Comparison of ENCODE assay signal across 18 cellular contexts in the genomic region with DNA sequence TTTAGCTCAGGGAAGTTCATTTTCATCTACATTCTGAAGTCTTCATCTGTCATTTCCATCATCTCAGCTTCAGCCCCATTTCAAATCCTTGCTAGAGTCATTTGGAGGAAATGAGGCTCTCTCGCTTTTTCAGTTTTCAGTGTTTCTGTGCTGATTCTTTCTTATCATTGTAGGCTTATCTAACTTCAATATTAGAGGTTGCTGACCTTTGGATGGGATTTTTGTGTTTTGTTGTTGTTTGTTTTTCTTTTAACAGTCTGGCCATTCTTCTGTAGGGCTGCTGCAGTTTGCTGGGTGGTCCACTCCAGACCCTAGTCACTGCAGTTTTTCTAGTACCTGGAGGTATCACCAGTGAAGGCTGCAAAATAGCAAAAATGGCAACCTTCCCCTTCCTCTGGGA. TPM values are rescaled to one million over a fixed set of nuclear protein-coding genes. Genes with fewer than 3 reads are reported as not detected.
A peak's percentile ranks its signal among the peaks of the same experiment; 100 is the strongest.
DNase-seq lines count a peak whose midpoint lies in the region; ATAC-seq and TF ChIP-seq lines count a peak whose summit lies in the region.
"Had no signal": no experiment of that assay in that cellular context is flagged by ENCODE, and none has a peak within 500 bp of the region (broad histone marks: within the 10 kb centered on the region; RNA-seq: fewer than 3 reads in every experiment).

No MANE protein-coding gene starts in this region.

- H3K27ac Mint-ChIP-seq in progenitor cell of endocrine pancreas, result peak overlapping the region; percentile 38
- H3K27ac Mint-ChIP-seq: B cell; CD4-positive, alpha-beta T cell; CD8-positive, alpha-beta T cell had no signal

- no peaks in the 10 kb centered on the region for H3K27me3 Mint-ChIP-seq in progenitor cell of endocrine pancreas
- H3K27me3 Mint-ChIP-seq: B cell had no signal

- H3K4me3 ChIP-seq in MM.1S (ENCODE audit: low read length), result no peak overlapping the region
- H3K4me3 ChIP-seq: A549; BLaER1 treated with 17β-estradiol and CSF1 and Interleukin-3, amounts not matched to agents 10 nM and 100 nM had no signal

- H3K36me3 Mint-ChIP-seq in progenitor cell of endocrine pancreas (ENCODE audit: insufficient read depth), result no peaks in the 10 kb centered on the region
- H3K36me3 Mint-ChIP-seq: CD8-positive, alpha-beta T cell had no signal

- H3K4me1 ChIP-seq in MM.1S (ENCODE audit: low read length), result no peaks in the 10 kb centered on the region
- H3K4me1 ChIP-seq: A549; BLaER1 treated with 17β-estradiol and CSF1 and Interleukin-3, amounts not matched to agents 10 nM and 100 nM; Caco-2 had no signal

- no peak for DNase-seq in MM.1S
- no peak for DNase-seq in left lobe of liver (ENCODE audit: low spot score)
- no peak for DNase-seq in progenitor cell of endocrine pancreas (ENCODE audit: low spot score, unreplicated experiment)
- DNase-seq in hypothalamus (lab: John Stamatoyannopoulos, UW), result no peak
- DNase-seq in stimulated activated naive CD8-positive, alpha-beta T cell treated with anti-CD3 and anti-CD28 coated beads, Interleukin-15, Interleukin-2, amounts not matched to agents 100 U/mL and 50 U/mL, for 24 hours, result no peak
- DNase-seq: AML-193; Caco-2; Calu3; CD4-positive, alpha-beta T cell; DMS79 treated with DMSO at 0.1 percent for 48 hours; GF-D8 had no signal

- no peak overlapping the region for H3K27ac ChIP-seq in MM.1S (ENCODE audit: low read length)
- H3K27ac ChIP-seq: 22Rv1; A549; BLaER1 treated with 17β-estradiol and CSF1 and Interleukin-3, amounts not matched to agents 10 nM and 100 nM; C4-2B had no signal

- peak; percentile 55 for ATAC-seq in left lobe of liver
- ATAC-seq in stimulated activated naive CD8-positive, alpha-beta T cell treated with anti-CD3 and anti-CD28 coated beads, Interleukin-15, Interleukin-2, amounts not matched to agents 100 U/mL and 50 U/mL, for 24 hours, result no peak
- ATAC-seq: A549; CD8-positive, alpha-beta T cell had no signal

- H3K27me3 ChIP-seq in MM.1S (replicated peaks; ENCODE audit: insufficient read depth, low read length), result no peaks in the 10 kb centered on the region
- H3K27me3 ChIP-seq: BLaER1 treated with 17β-estradiol and CSF1 and Interleukin-3, amounts not matched to agents 10 nM and 100 nM had no signal

- H3K79me2 ChIP-seq in MM.1S (ENCODE audit: low read length), result no peaks in the 10 kb centered on the region

- no peaks in the 10 kb centered on the region for H3F3A ChIP-seq in MM.1S (ENCODE audit: insufficient read depth, low read length)

- no peaks in the 10 kb centered on the region for H3K9me3 ChIP-seq in MM.1S (replicated peaks; ENCODE audit: insufficient read depth, low read length)
- H3K9me3 ChIP-seq: A549, Caco-2 had no signal

- H3K4me3 Mint-ChIP-seq in progenitor cell of endocrine pancreas (ENCODE audit: low read depth), result no peak overlapping the region
- H3K4me3 Mint-ChIP-seq: B cell; CD4-positive, alpha-beta T cell; CD8-positive, alpha-beta T cell had no signal

- H4K20me1 ChIP-seq in MM.1S (ENCODE audit: insufficient read depth, low read length), result no peaks in the 10 kb centered on the region
- H4K20me1 ChIP-seq: BLaER1 treated with 17β-estradiol and CSF1 and Interleukin-3, amounts not matched to agents 10 nM and 100 nM had no signal

- no peaks in the 10 kb centered on the region for H3K36me3 ChIP-seq in MM.1S (replicated peaks; ENCODE audit: insufficient read depth, low read length)
- H3K36me3 ChIP-seq: BLaER1 treated with 17β-estradiol and CSF1 and Interleukin-3, amounts not matched to agents 10 nM and 100 nM had no signal

- H3K9me2 ChIP-seq in MM.1S (replicated peaks; ENCODE audit: insufficient read depth, low read length), result no peaks in the 10 kb centered on the region

- H3K4me1 Mint-ChIP-seq in progenitor cell of endocrine pancreas (ENCODE audit: low read depth), result peaks cover 7% of the 10 kb centered on the region
- H3K4me1 Mint-ChIP-seq: B cell had no signal

- 0 out of 2 replicates have a peak overlapping the region, but pooled peaks have one; percentile 0 for H2AFZ ChIP-seq in MM.1S (ENCODE audit: low read length)

- H3K9ac ChIP-seq in MM.1S (ENCODE audit: low read length), result no peak overlapping the region
- H3K9ac ChIP-seq: BLaER1 treated with 17β-estradiol and CSF1 and Interleukin-3, amounts not matched to agents 10 nM and 100 nM had no signal

- H3K4me2 ChIP-seq in MM.1S (ENCODE audit: low read depth, low read length), result no peak overlapping the region
- H3K4me2 ChIP-seq: A549; BLaER1 treated with 17β-estradiol and CSF1 and Interleukin-3, amounts not matched to agents 10 nM and 100 nM had no signal

- TF ChIP-seq CTCF in MM.1S (IDR thresholded peaks at IDR 0.05; ENCODE audit: low read length) (no peak), progenitor cell of endocrine pancreas (IDR thresholded peaks at IDR 0.05; ENCODE audit: unreplicated experiment) (no peak)

- H3K9me3 Mint-ChIP-seq in progenitor cell of endocrine pancreas (ENCODE audit: low read depth), result peaks cover 13% of the 10 kb centered on the region
- H3K9me3 Mint-ChIP-seq: CD4-positive, alpha-beta T cell; CD8-positive, alpha-beta T cell had no signal

RNA-seq across cellular contexts. Expression of a gene that starts 8.6 kb away (rescaled TPM):
- total RNA-seq in left lobe of liver (not detected), progenitor cell of endocrine pancreas (not detected in 2 replicates)
- total RNA-seq: A172; B cell; Caco-2; Calu3; CD4-positive, alpha-beta T cell; CD8-positive, alpha-beta T cell had no signal

RNA-seq across cellular contexts. Expression of a gene that starts 26.9 kb away (rescaled TPM):
- total RNA-seq in left lobe of liver (not detected), progenitor cell of endocrine pancreas (not detected in 2 replicates)
- total RNA-seq: A172; B cell; Caco-2; Calu3; CD4-positive, alpha-beta T cell; CD8-positive, alpha-beta T cell had no signal
